In the genomic region with DNA sequence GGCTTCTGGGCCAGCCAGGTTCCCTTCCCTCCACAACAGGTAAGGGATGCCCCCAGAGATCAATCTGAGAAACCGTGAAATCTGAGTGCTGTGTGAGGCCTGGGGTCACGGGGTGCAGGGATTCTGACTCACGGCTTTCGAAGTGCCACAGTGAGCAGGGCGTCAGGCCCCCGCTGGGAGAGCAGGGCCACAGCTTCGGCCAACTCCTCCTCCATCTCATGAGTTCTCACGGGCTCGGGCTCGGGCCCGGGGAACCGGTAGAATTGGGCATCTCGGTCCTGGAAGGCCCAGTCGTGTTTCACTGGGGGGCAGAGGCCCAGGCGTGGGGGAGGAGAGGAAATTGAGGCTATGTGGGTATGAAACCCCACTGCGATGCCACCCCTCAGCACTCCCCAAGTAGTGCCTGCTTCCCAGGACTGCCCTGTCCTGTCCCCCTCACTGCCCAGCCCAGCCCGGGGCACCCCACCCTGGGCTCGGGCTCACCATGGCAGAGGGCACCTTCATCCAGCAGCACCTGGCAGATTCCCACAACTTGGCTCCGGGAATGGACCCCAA, we compare ENCODE assay signal across 22 cellular contexts. TPM values are rescaled to one million over a fixed set of nuclear protein-coding genes. Genes with fewer than 3 reads are reported as not detected.
DNase-seq lines count a peak whose midpoint lies in the region; ATAC-seq, FAIRE-seq and TF ChIP-seq lines count a peak whose summit lies in the region.
"Had no signal": no experiment of that assay in that cellular context is flagged by ENCODE, and none has a peak within 500 bp of the region (broad histone marks: within the 10 kb centered on the region; RNA-seq: fewer than 3 reads in every experiment).

No MANE protein-coding gene starts in this region.

- 0 out of 22 replicates have a peak overlapping the region, but pooled peaks of 2 of the 11 experiments have one; percentile 14 to 15 for H3K9ac ChIP-seq in BLaER1 treated with 17β-estradiol and CSF1 and Interleukin-3, amounts not matched to agents 10 nM and 100 nM
- H3K9ac ChIP-seq in OCI-LY3 (ENCODE audit: low read length): no peak overlapping the region
- H3K9ac ChIP-seq in H1 (replicated peaks in 1 of 4; ENCODE audit: extremely low read depth in 1 of 4, low read depth in 3 of 4, low read length in 3 of 4): no peak overlapping the region

- H4K20me1 ChIP-seq in BLaER1 treated with 17β-estradiol and CSF1 and Interleukin-3, amounts not matched to agents 10 nM and 100 nM: peaks cover 0 to 17% (median 0%) of the 10 kb centered on the region in 11 experiments; a peak in 3 of 22 replicates
- H4K20me1 ChIP-seq in OCI-LY3 (ENCODE audit: insufficient read depth, low read length) (no peaks in the 10 kb centered on the region), H1 (replicated peaks in 1 of 2; ENCODE audit: control insufficient read depth in 1 of 2, insufficient read depth in 2 of 2, low read length in 2 of 2) (no peaks in the 10 kb centered on the region)

- no peak for TF ChIP-seq CTCF in OCI-LY3 (IDR thresholded peaks at IDR 0.05; ENCODE audit: low read depth, low read length)
- TF ChIP-seq CTCF in H1 (IDR thresholded peaks at IDR 0.05; ENCODE audit: control extremely low read depth in 1 of 3, insufficient read depth in 1 of 3, low read depth in 1 of 3, low read length in 3 of 3): no peak
- no peak for TF ChIP-seq CTCF in gastrocnemius medialis (IDR thresholded peaks at IDR 0.05 in 4 of 5, conservative IDR thresholded peaks at IDR 0.05 in 1 of 5)

- no peaks in the 10 kb centered on the region for H3K36me3 ChIP-seq in BLaER1 treated with 17β-estradiol and CSF1 and Interleukin-3, amounts not matched to agents 10 nM and 100 nM
- H3K36me3 ChIP-seq in OCI-LY3 (replicated peaks; ENCODE audit: low read depth, low read length) (no peaks in the 10 kb centered on the region), H1 (ENCODE audit: control insufficient read depth in 2 of 4, insufficient read depth in 4 of 4, low read length in 3 of 4) (no peaks in the 10 kb centered on the region), gastrocnemius medialis (no peaks in the 10 kb centered on the region)
- no peaks in the 10 kb centered on the region for H3K36me3 ChIP-seq in effector memory CD4-positive, alpha-beta T cell (ENCODE audit: control insufficient read depth, insufficient read depth, low read length)
- H3K36me3 ChIP-seq: HAP-1 had no signal

- DNase-seq in H1 (ENCODE audit: low read depth in 1 of 2, low spot score in 2 of 2): no peak
- DNase-seq in gastrocnemius medialis: no peak
- no peak for DNase-seq in A172 (ENCODE audit: low spot score)
- no peak for DNase-seq in DMS79 treated with DMSO at 0.1 percent for 48 hours (lab: John Stamatoyannopoulos, UW)
- DNase-seq in effector memory CD4-positive, alpha-beta T cell: no peak
- DNase-seq in stimulated activated CD4-positive, alpha-beta T cell treated with anti-CD3 and anti-CD28 coated beads, Interleukin-2, amount 100 ng/mL, for 24 hours: no peak
- DNase-seq: C1 segment of cervical spinal cord; CD8-positive, alpha-beta memory T cell; DMS53; KBM-7; MM.1S; NCI-H1048; NCI-H1417 treated with DMSO at 0.1 percent for 48 hours; NCI-H187; NCI-H748 treated with DMSO at 0.1 percent for 48 hours; NK-92 treated with Interleukin-12 subunit alpha and Interleukin-12 subunit beta, amount 100 ng/mL, for 24 hours had no signal

- no peak for ATAC-seq in gastrocnemius medialis

- H2BK15ac ChIP-seq in H1 (ENCODE audit: low read length): no peak overlapping the region

- no peak overlapping the region for H3K4ac ChIP-seq in H1 (replicated peaks; ENCODE audit: insufficient read length, low read depth, low read length)

- H3K14ac ChIP-seq in H1 (ENCODE audit: insufficient read length): no peak overlapping the region

- H3K79me1 ChIP-seq in H1 (ENCODE audit: low read depth, low read length): no peaks in the 10 kb centered on the region

- H2BK120ac ChIP-seq in H1 (replicated peaks; ENCODE audit: low read depth, low read length): no peak overlapping the region

- TF ChIP-seq POLR2A in H1 (IDR thresholded peaks at IDR 0.05; ENCODE audit: control extremely low read depth in 1 of 2, low read depth in 2 of 2, low read length in 2 of 2) (no peak), gastrocnemius medialis (IDR thresholded peaks at IDR 0.05) (no peak)

- H3K4me1 ChIP-seq in BLaER1 treated with 17β-estradiol and CSF1 and Interleukin-3, amounts not matched to agents 10 nM and 100 nM: peaks cover 41 to 100% (median 90%) of the 10 kb centered on the region in 10 experiments
- peaks cover 60% of the 10 kb centered on the region for H3K4me1 ChIP-seq in OCI-LY3 (ENCODE audit: low read length)
- H3K4me1 ChIP-seq in H1 (replicated peaks in 1 of 4; ENCODE audit: control insufficient read depth in 3 of 4, insufficient read depth in 4 of 4, low read length in 3 of 4): peaks cover 6 to 13% (median 7%) of the 10 kb centered on the region in 4 experiments
- H3K4me1 ChIP-seq in gastrocnemius medialis: peaks cover 33 to 42% of the 10 kb centered on the region in 2 donors
- peaks cover 12% of the 10 kb centered on the region for H3K4me1 ChIP-seq in effector memory CD4-positive, alpha-beta T cell (ENCODE audit: control insufficient read depth, insufficient read depth, low read length, poor library complexity, severe bottlenecking)
- H3K4me1 ChIP-seq: HAP-1 had no signal

- no peak overlapping the region for H3K18ac ChIP-seq in H1 (ENCODE audit: extremely low read depth, low read length)

- no peaks in the 10 kb centered on the region for H3K9me3 ChIP-seq in BLaER1 treated with 17β-estradiol and CSF1 and Interleukin-3, amounts not matched to agents 10 nM and 100 nM (replicated peaks in 1 of 11)
- H3K9me3 ChIP-seq in OCI-LY3 (ENCODE audit: insufficient read depth, low read length): no peaks in the 10 kb centered on the region
- H3K9me3 ChIP-seq in H1 (ENCODE audit: insufficient read depth in 2 of 2, low read depth in 1 of 2, low read length in 1 of 2): no peaks in the 10 kb centered on the region
- H3K9me3 ChIP-seq in gastrocnemius medialis: no peaks in the 10 kb centered on the region
- no peaks in the 10 kb centered on the region for H3K9me3 ChIP-seq in effector memory CD4-positive, alpha-beta T cell (ENCODE audit: control insufficient read depth, low read length)
- H3K9me3 ChIP-seq: HAP-1 had no signal

- H3K27me3 ChIP-seq in BLaER1 treated with 17β-estradiol and CSF1 and Interleukin-3, amounts not matched to agents 10 nM and 100 nM: no peaks in the 10 kb centered on the region
- H3K27me3 ChIP-seq in OCI-LY3 (ENCODE audit: low read depth, low read length): peaks cover 4% of the 10 kb centered on the region; the same call in 1 of the 2 replicates
- no peaks in the 10 kb centered on the region for H3K27me3 ChIP-seq in H1 (replicated peaks in 1 of 4; ENCODE audit: control insufficient read depth in 3 of 4, extremely low read depth in 1 of 4, insufficient read depth in 3 of 4, low read length in 3 of 4)
- no peaks in the 10 kb centered on the region for H3K27me3 ChIP-seq in gastrocnemius medialis
- H3K27me3 ChIP-seq in effector memory CD4-positive, alpha-beta T cell (replicated peaks; ENCODE audit: control insufficient read depth, insufficient read depth, low read length, poor library complexity, severe bottlenecking): no peaks in the 10 kb centered on the region

- H2AK5ac ChIP-seq in H1 (ENCODE audit: low read depth, low read length): no peak overlapping the region

- H2BK5ac ChIP-seq in H1 (ENCODE audit: low read depth, low read length): no peak overlapping the region

- H3K79me2 ChIP-seq in OCI-LY3 (ENCODE audit: low read length): no peaks in the 10 kb centered on the region
- H3K79me2 ChIP-seq in H1 (ENCODE audit: control insufficient read depth in 1 of 2, insufficient read depth in 2 of 2, low read length in 2 of 2): no peaks in the 10 kb centered on the region

- H2AFZ ChIP-seq in OCI-LY3 (ENCODE audit: low read depth, low read length) (no peak overlapping the region), H1 (ENCODE audit: low read length) (no peak overlapping the region)

- no peak for TF ChIP-seq EP300 in H1 (IDR thresholded peaks at IDR 0.05; ENCODE audit: borderline replicate concordance in 1 of 2, low read depth in 2 of 2, low read length in 2 of 2)

- intact Hi-C loops in gastrocnemius medialis (cut with DNase I; ENCODE audit: low total_unique reads): no loop called here

- POLR2A ChIA-PET in H1 (lab: Charles Lee; ENCODE audit: partially characterized antibody): interaction anchor here (0.6 to 1.5 kb wide), 4 partner anchors 8 to 31 kb away, joined by 3 to 6 read pairs (median 3); no protein-coding TSS in a partner anchor

- H3K27ac ChIP-seq in BLaER1 treated with 17β-estradiol and CSF1 and Interleukin-3, amounts not matched to agents 10 nM and 100 nM: peak overlapping the region in 2 of 11 experiments; percentile 8 to 25; a peak in 2 of 22 replicates
- H3K27ac ChIP-seq in OCI-LY3 (ENCODE audit: low read length) (peak overlapping the region; percentile 12), H1 (ENCODE audit: low read depth, low read length) (no peak overlapping the region), gastrocnemius medialis (peak overlapping the region in 3 of 4 donors; percentile 18 to 82 (median 75))
- no peak overlapping the region for H3K27ac ChIP-seq in effector memory CD4-positive, alpha-beta T cell (ENCODE audit: insufficient read depth, low read length, poor library complexity, severe bottlenecking)
- H3K27ac ChIP-seq: HL-60 had no signal

- H3K56ac ChIP-seq in H1 (replicated peaks; ENCODE audit: insufficient read length, low read depth, low read length): no peak overlapping the region

- H3K23me2 ChIP-seq in H1 (ENCODE audit: low read depth, low read length): no peaks in the 10 kb centered on the region

- H3K4me3 ChIP-seq in BLaER1 treated with 17β-estradiol and CSF1 and Interleukin-3, amounts not matched to agents 10 nM and 100 nM: no peak overlapping the region
- H3K4me3 ChIP-seq in OCI-LY3 (ENCODE audit: low read length) (no peak overlapping the region), H1 (ENCODE audit: extremely low read depth in 1 of 4, insufficient read depth in 2 of 4, low read depth in 3 of 4, low read length in 4 of 4) (no peak overlapping the region), gastrocnemius medialis (no peak overlapping the region)
- no peak overlapping the region for H3K4me3 ChIP-seq in effector memory CD4-positive, alpha-beta T cell (ENCODE audit: insufficient read depth, low read depth, low read length, poor library complexity, severe bottlenecking)
- H3K4me3 ChIP-seq: HAP-1 had no signal

- no peak overlapping the region for H4K5ac ChIP-seq in H1 (ENCODE audit: insufficient read length, low read depth, low read length)

- in situ Hi-C loops in gastrocnemius medialis (cut with MboI; ENCODE audit: low sequenced_read_pairs in 4 of 4): no loop called here

- no peak overlapping the region for H2BK20ac ChIP-seq in H1 (ENCODE audit: low read length)

- H4K91ac ChIP-seq in H1 (replicated peaks; ENCODE audit: insufficient read length, low read length): peak overlapping the region; percentile 46

- peak overlapping the region; percentile 30 to 99 (median 97); a peak in 21 of 22 replicates for H3K4me2 ChIP-seq in BLaER1 treated with 17β-estradiol and CSF1 and Interleukin-3, amounts not matched to agents 10 nM and 100 nM
- H3K4me2 ChIP-seq in OCI-LY3 (ENCODE audit: low read length) (peak overlapping the region; percentile 27; the same call in 1 of the 2 replicates), H1 (ENCODE audit: insufficient read depth in 1 of 2, low read depth in 2 of 2, low read length in 2 of 2) (no peak overlapping the region)

- TF ChIP-seq RAD21 in H1 (IDR thresholded peaks at IDR 0.05 in 1 of 2, conservative IDR thresholded peaks at IDR 0.05 in 1 of 2; ENCODE audit: low read depth in 2 of 2, low read length in 2 of 2): no peak

- H4K8ac ChIP-seq in H1 (ENCODE audit: extremely low read depth, insufficient read depth, low read length): peak overlapping the region; percentile 74

- CTCF ChIA-PET in H1 (lab: Charles Lee; ENCODE audit: partially characterized antibody): interaction anchor here (0.9 to 64.6 kb wide), 9 partner anchors 1 to 88 kb away, joined by 3 to 2442 read pairs (median 4); partner anchors contain the start of genes ENDOU, RAPGEF3 and SLC48A1

- no peak for FAIRE-seq in H1 (lab: Jason Lieb, UNC)
- FAIRE-seq: GM19239 had no signal

- no peak overlapping the region for H3K23ac ChIP-seq in H1 (ENCODE audit: insufficient read length)

- WGBS in H1 (ENCODE audit: extremely low coverage in 1 of 2, insufficient coverage in 1 of 2, insufficient read length in 1 of 2, insufficient replicate concordance in 2 of 2, low coverage in 1 of 2, low lambda C conversion rate in 2 of 2, missing lambda C conversion rate in 1 of 2), 2 experiments: 94% methylated on average over 17 of the region's 19 CpGs; no CpG with 5 or more reads in 1 of the 2 experiments

- no peak overlapping the region for H2BK12ac ChIP-seq in H1 (ENCODE audit: low read depth, low read length)

RNA-seq across cellular contexts. Expression of gene RAPGEF3, which starts 7.7 kb away (rescaled TPM):
- 6.7 and 9.4 TPM in 2 replicates for total RNA-seq in H1 (2021; fragmentation: NEBNext Ultra II Directional; extraction: Animal tissue kit (Norgen Biotek cat#: 25700))
- polyA plus RNA-seq in H1 (2011; rRNA removed): 5.0 and 5.2 TPM in 2 replicates
- polyA plus RNA-seq in H1 (2011; cell fraction: cytosol; rRNA removed): 6.0 TPM
- 31.6 TPM for polyA plus RNA-seq in H1 (2011; cell fraction: nucleus; rRNA removed)
- polyA plus RNA-seq in H1 (2012, experiment 1 of 2): 4.1 to 5.7 TPM (median 5.2 TPM) in 4 replicates
- 3.1 TPM for polyA plus RNA-seq in H1 (2012, experiment 2 of 2)
- polyA plus RNA-seq in H1 (2013, experiment 1 of 2): 4.2 TPM
- 3.9 TPM for polyA plus RNA-seq in H1 (2013, experiment 2 of 2)
- polyA minus RNA-seq in H1 (2011; rRNA and poly(A)+ RNA removed): 5.2 and 8.0 TPM in 2 replicates
- polyA minus RNA-seq in H1 (2011; cell fraction: cytosol; rRNA and poly(A)+ RNA removed): 1.8 TPM
- polyA minus RNA-seq in H1 (2011; cell fraction: nucleus; rRNA and poly(A)+ RNA removed): 16.2 TPM
- total RNA-seq in gastrocnemius medialis: 10 to 100 TPM; 17.0 to 27.0 (median 22.3) TPM
- total RNA-seq in A172 (2014; rRNA removed; shearing (Covaris generic)): 1.3 and 1.4 TPM in 2 replicates

RNA-seq across cellular contexts. Expression of gene SLC48A1, which starts 22.0 kb away (rescaled TPM):
- 14.0 and 14.1 TPM in 2 replicates for total RNA-seq in H1 (2021; fragmentation: NEBNext Ultra II Directional; extraction: Animal tissue kit (Norgen Biotek cat#: 25700))
- 9.5 and 12.1 TPM in 2 replicates for polyA plus RNA-seq in H1 (2011; rRNA removed)
- polyA plus RNA-seq in H1 (2011; cell fraction: cytosol; rRNA removed): 9.6 TPM
- polyA plus RNA-seq in H1 (2011; cell fraction: nucleus; rRNA removed): 16.1 TPM
- 8.3 to 11.4 TPM (median 10.2 TPM) in 4 replicates for polyA plus RNA-seq in H1 (2012, experiment 1 of 2)
- 8.6 TPM for polyA plus RNA-seq in H1 (2012, experiment 2 of 2)
- polyA plus RNA-seq in H1 (2013, experiment 1 of 2): 9.4 TPM
- 10.8 TPM for polyA plus RNA-seq in H1 (2013, experiment 2 of 2)
- 7.2 and 7.3 TPM in 2 replicates for polyA minus RNA-seq in H1 (2011; rRNA and poly(A)+ RNA removed)
- 6.8 TPM for polyA minus RNA-seq in H1 (2011; cell fraction: cytosol; rRNA and poly(A)+ RNA removed)
- polyA minus RNA-seq in H1 (2011; cell fraction: nucleus; rRNA and poly(A)+ RNA removed): 7.3 TPM
- 10 to 100 TPM; 28.3 to 62.6 (median 45.6) TPM for total RNA-seq in gastrocnemius medialis
- 4.3 and 10.0 TPM in 2 replicates for total RNA-seq in A172 (2014; rRNA removed; shearing (Covaris generic))

RNA-seq across cellular contexts. Expression of gene ENDOU, which starts 25.7 kb away (rescaled TPM):
- not detected in 2 replicates for total RNA-seq in H1 (2021; fragmentation: NEBNext Ultra II Directional; extraction: Animal tissue kit (Norgen Biotek cat#: 25700))
- polyA plus RNA-seq in H1 (2011; rRNA removed): not detected in 2 replicates
- not detected for polyA plus RNA-seq in H1 (2011; cell fraction: cytosol; rRNA removed)
- polyA plus RNA-seq in H1 (2011; cell fraction: nucleus; rRNA removed): not detected
- not detected in 4 replicates for polyA plus RNA-seq in H1 (2012, experiment 1 of 2)
- not detected for polyA plus RNA-seq in H1 (2012, experiment 2 of 2)
- polyA plus RNA-seq in H1 (2013, experiment 1 of 2): not detected
- not detected for polyA plus RNA-seq in H1 (2013, experiment 2 of 2)
- 0.29 TPM in 1 of 2 replicates, not detected in the other for polyA minus RNA-seq in H1 (2011; rRNA and poly(A)+ RNA removed)
- polyA minus RNA-seq in H1 (2011; cell fraction: cytosol; rRNA and poly(A)+ RNA removed): not detected
- polyA minus RNA-seq in H1 (2011; cell fraction: nucleus; rRNA and poly(A)+ RNA removed): not detected
- total RNA-seq in gastrocnemius medialis: under 1 TPM in 1 of 4 donors, not detected in 3; 0.16 TPM
- total RNA-seq in A172 (2014; rRNA removed; shearing (Covaris generic)): not detected in 2 replicates
- total RNA-seq: CD8-positive, alpha-beta memory T cell; HT-29 had no signal
- polyA plus RNA-seq: CD8-positive, alpha-beta memory T cell had no signal

RNA-seq across cellular contexts. Expression of gene RPAP3, which starts 45.2 kb away (rescaled TPM):
- 49.6 and 60.5 TPM in 2 replicates for total RNA-seq in H1 (2021; fragmentation: NEBNext Ultra II Directional; extraction: Animal tissue kit (Norgen Biotek cat#: 25700))
- 3.1 and 6.4 TPM in 2 replicates for polyA plus RNA-seq in H1 (2011; rRNA removed)
- 10.7 TPM for polyA plus RNA-seq in H1 (2011; cell fraction: cytosol; rRNA removed)
- 2.6 TPM for polyA plus RNA-seq in H1 (2011; cell fraction: nucleus; rRNA removed)
- 14.1 to 34.7 TPM (median 17.7 TPM) in 4 replicates for polyA plus RNA-seq in H1 (2012, experiment 1 of 2)
- polyA plus RNA-seq in H1 (2012, experiment 2 of 2): 1.4 TPM
- 34.2 TPM for polyA plus RNA-seq in H1 (2013, experiment 1 of 2)
- 34.5 TPM for polyA plus RNA-seq in H1 (2013, experiment 2 of 2)
- polyA minus RNA-seq in H1 (2011; rRNA and poly(A)+ RNA removed): 9.4 and 14.2 TPM in 2 replicates
- polyA minus RNA-seq in H1 (2011; cell fraction: cytosol; rRNA and poly(A)+ RNA removed): 7.8 TPM
- 25.2 TPM for polyA minus RNA-seq in H1 (2011; cell fraction: nucleus; rRNA and poly(A)+ RNA removed)
- total RNA-seq in gastrocnemius medialis: 10 to 100 TPM; 15.1 to 24.8 (median 20.5) TPM
- 27.7 and 44.8 TPM in 2 replicates for total RNA-seq in A172 (2014; rRNA removed; shearing (Covaris generic))

Comparison
In these comparisons a context has a peak if more than half of its experiments do, and no peak if none do; other contexts are left out.
1. H3K27ac ChIP-seq: peak in OCI-LY3 (single experiment) and gastrocnemius medialis (3 of 4); none in H1 (single experiment) and effector memory CD4-positive, alpha-beta T cell (single experiment).
2. H3K4me2 ChIP-seq: peak in BLaER1 treated with 17β-estradiol and CSF1 and Interleukin-3, amounts not matched to agents 10 nM and 100 nM (11 of 11) and OCI-LY3 (single experiment); none in H1 (0 of 2).